8 cellular contexts compared by ENCODE assay signal in the genomic region with DNA sequence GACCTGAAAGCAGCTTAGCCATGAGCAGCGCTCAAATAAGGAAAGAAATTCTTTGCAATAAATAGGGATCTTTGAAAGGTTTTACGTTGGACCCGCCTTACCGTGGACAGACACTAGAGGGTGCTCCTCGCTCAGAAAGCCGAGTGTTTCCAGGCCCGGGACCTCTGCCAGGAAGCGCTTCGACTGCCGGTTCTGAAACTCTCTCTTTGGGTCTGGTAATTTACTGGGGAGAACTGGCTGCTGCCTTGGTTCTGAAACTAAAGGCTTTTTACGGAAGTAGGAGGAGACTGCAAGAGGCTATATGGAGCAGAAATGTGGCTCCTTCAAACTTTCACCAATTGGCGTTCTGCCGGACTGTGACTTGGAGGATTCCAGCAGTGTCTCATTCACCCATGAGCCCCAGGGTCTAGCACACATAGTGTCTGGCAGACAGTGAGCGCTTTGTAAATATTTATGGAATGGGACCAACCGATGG. TPM values are rescaled to one million over a fixed set of nuclear protein-coding genes. Genes with fewer than 3 reads are reported as not detected.
DNase-seq lines count a peak whose midpoint lies in the region; ATAC-seq, FAIRE-seq and TF ChIP-seq lines count a peak whose summit lies in the region.

No MANE protein-coding gene starts in this region.

- H2AFZ ChIP-seq in neural cell (ENCODE audit: low read depth, low read length) = no peak overlapping the region

- no peaks in the 10 kb centered on the region for H3K9me3 Mint-ChIP-seq in CD8-positive, alpha-beta T cell
- H3K9me3 Mint-ChIP-seq in activated T-helper 17 cell treated with anti-CD3 and anti-CD28 coated beads, Interleukin-2, amount 50 U/mL, for 72 hours = no peaks in the 10 kb centered on the region

- peaks cover 4% of the 10 kb centered on the region for H3K4me1 Mint-ChIP-seq in CD8-positive, alpha-beta T cell (ENCODE audit: low read depth)
- H3K4me1 Mint-ChIP-seq in activated T-helper 17 cell treated with anti-CD3 and anti-CD28 coated beads, Interleukin-2, amount 50 U/mL, for 72 hours = no peaks in the 10 kb centered on the region

- no peak overlapping the region for H3K27ac Mint-ChIP-seq in CD8-positive, alpha-beta T cell
- H3K27ac Mint-ChIP-seq in activated T-helper 17 cell treated with anti-CD3 and anti-CD28 coated beads, Interleukin-2, amount 50 U/mL, for 72 hours = no peak overlapping the region

- TF ChIP-seq EP300 in neural cell (conservative IDR thresholded peaks at IDR 0.05; ENCODE audit: poor library complexity, severe bottlenecking) = no peak

- intact Hi-C loops in CD8-positive, alpha-beta T cell (cut with DNase I, micrococcal nuclease) = loop anchor here (1.0 to 5.0 kb wide), 4 partner anchors 119 to 621 kb away; no protein-coding TSS in a partner anchor

- peak; percentile 40 to 81 (median 67) for DNase-seq in CD8-positive, alpha-beta T cell
- DNase-seq in HTR-8/SVneo (ENCODE audit: insufficient read length, low spot score) (peak; percentile 81), Peyer's patch (peak; percentile 51 to 92 (median 80)), foreskin fibroblast (peak; percentile 53 to 88)
- peak; percentile 47 for DNase-seq in stimulated activated naive CD4-positive, alpha-beta T cell treated with Interleukin-2 at 50 U/mL for 16 hours (lab: John Stamatoyannopoulos, UW)

- H3K4me3 ChIP-seq in CD8-positive, alpha-beta T cell (ENCODE audit: low read depth, low read length) = no peak overlapping the region
- peak overlapping the region in 2 of 4 donors; percentile 22 to 36 for H3K4me3 ChIP-seq in Peyer's patch
- H3K4me3 ChIP-seq in foreskin fibroblast (ENCODE audit: low read depth in 1 of 2, low read length in 2 of 2) = peak overlapping the region; percentile 44 to 50
- no peak overlapping the region for H3K4me3 ChIP-seq in neural cell (ENCODE audit: low read length)

- H3K4me3 Mint-ChIP-seq in CD8-positive, alpha-beta T cell = peak overlapping the region; percentile 32
- H3K4me3 Mint-ChIP-seq in activated T-helper 17 cell treated with anti-CD3 and anti-CD28 coated beads, Interleukin-2, amount 50 U/mL, for 72 hours = peak overlapping the region; percentile 22

- ATAC-seq in CD8-positive, alpha-beta T cell = peak; percentile 93
- ATAC-seq in activated T-helper 17 cell treated with anti-CD3 and anti-CD28 coated beads, Interleukin-2, amount 50 U/mL, for 72 hours (replicated peaks) = peak; percentile 64
- no peak for ATAC-seq in GM19023 (IDR thresholded peaks at IDR 0.05; ENCODE audit: unreplicated experiment)

- H3K9me2 ChIP-seq in neural cell (ENCODE audit: insufficient read depth, low read length) = no peaks in the 10 kb centered on the region

- H3K27ac ChIP-seq in CD8-positive, alpha-beta T cell (ENCODE audit: low read depth, low read length) = no peak overlapping the region
- H3K27ac ChIP-seq in Peyer's patch (peak overlapping the region in 1 of 4 donors; percentile 8), neural cell (ENCODE audit: low read length) (no peak overlapping the region)

- H3K9ac ChIP-seq in neural cell (ENCODE audit: low read length) = no peak overlapping the region

- peaks cover 50% of the 10 kb centered on the region for H3K27me3 Mint-ChIP-seq in CD8-positive, alpha-beta T cell (ENCODE audit: low read depth)
- peaks cover 22% of the 10 kb centered on the region for H3K27me3 Mint-ChIP-seq in activated T-helper 17 cell treated with anti-CD3 and anti-CD28 coated beads, Interleukin-2, amount 50 U/mL, for 72 hours

- H3K27me3 ChIP-seq in CD8-positive, alpha-beta T cell (ENCODE audit: insufficient read depth, low read length) = no peaks in the 10 kb centered on the region
- H3K27me3 ChIP-seq in Peyer's patch (no peaks in the 10 kb centered on the region), neural cell (ENCODE audit: insufficient read depth, low read depth, low read length) (peaks cover 57% of the 10 kb centered on the region)

- no peaks in the 10 kb centered on the region for H3F3A ChIP-seq in neural cell (ENCODE audit: insufficient read depth, low read length, poor library complexity, severe bottlenecking)

- CTCF ChIA-PET in CD8-positive, alpha-beta T cell (lab: Charles Lee) = interaction anchor here (0.6 to 4.4 kb wide), 26 partner anchors 9 to 370 kb away, joined by 3 to 23 read pairs (median 4); partner anchors contain the start of gene HOXB9

- TF ChIP-seq POLR2A in Peyer's patch (IDR thresholded peaks at IDR 0.05) = no peak

- H3K4me1 ChIP-seq in CD8-positive, alpha-beta T cell (ENCODE audit: insufficient read depth, low read length) = peaks cover 5% of the 10 kb centered on the region
- peaks cover 0 to 9% (median 0%) of the 10 kb centered on the region in 4 donors for H3K4me1 ChIP-seq in Peyer's patch

- H3K36me3 ChIP-seq in CD8-positive, alpha-beta T cell (ENCODE audit: insufficient read depth, low read length) = no peaks in the 10 kb centered on the region
- H3K36me3 ChIP-seq in Peyer's patch (no peaks in the 10 kb centered on the region), neural cell (ENCODE audit: insufficient read depth, low read length) (no peaks in the 10 kb centered on the region)

- H3K9me3 ChIP-seq in CD8-positive, alpha-beta T cell (ENCODE audit: low read length) = no peaks in the 10 kb centered on the region
- H3K9me3 ChIP-seq in Peyer's patch = no peaks in the 10 kb centered on the region
- no peaks in the 10 kb centered on the region for H3K9me3 ChIP-seq in neural cell (ENCODE audit: low read length)

- no peaks in the 10 kb centered on the region for H4K20me1 ChIP-seq in neural cell (ENCODE audit: insufficient read depth)

- H3K79me2 ChIP-seq in neural cell (replicated peaks; ENCODE audit: insufficient read depth, low read length) = no peaks in the 10 kb centered on the region

- TF ChIP-seq CTCF in CD8-positive, alpha-beta T cell (IDR thresholded peaks at IDR 0.05) = peak; percentile 83
- peak; percentile 33 to 88 (median 83) for TF ChIP-seq CTCF in Peyer's patch (IDR thresholded peaks at IDR 0.05)
- peak; percentile 88 for TF ChIP-seq CTCF in foreskin fibroblast (IDR thresholded peaks at IDR 0.05; ENCODE audit: low read depth, low read length)
- peak; percentile 91 for TF ChIP-seq CTCF in neural cell (IDR thresholded peaks at IDR 0.05; ENCODE audit: poor library complexity, severe bottlenecking)

- FAIRE-seq in HTR-8/SVneo (lab: Jason Lieb, UNC) = peak; percentile 60

- H3K36me3 Mint-ChIP-seq in CD8-positive, alpha-beta T cell = no peaks in the 10 kb centered on the region
- no peaks in the 10 kb centered on the region for H3K36me3 Mint-ChIP-seq in activated T-helper 17 cell treated with anti-CD3 and anti-CD28 coated beads, Interleukin-2, amount 50 U/mL, for 72 hours (ENCODE audit: low read depth)

- no peak overlapping the region for H3K4me2 ChIP-seq in neural cell (ENCODE audit: low read length)

- peak; percentile 89 for TF ChIP-seq RAD21 in neural cell (conservative IDR thresholded peaks at IDR 0.05)

- POLR2A ChIA-PET in CD8-positive, alpha-beta T cell (lab: Charles Lee) = no interaction called here

TF ChIP-seq in neural cell, 6 proteins besides CTCF, POLR2A, EP300 and RAD21:
- TF ChIP-seq MXI1 (conservative IDR thresholded peaks at IDR 0.05; ENCODE audit: poor library complexity, severe bottlenecking) (no peak), SMC3 (conservative IDR thresholded peaks at IDR 0.05; ENCODE audit: poor library complexity) (peak; percentile 86), EZH2 (IDR thresholded peaks at IDR 0.05; ENCODE audit: borderline replicate concordance, insufficient read depth, low read length, poor library complexity, severe bottlenecking) (no peak), POLR2AphosphoS5 (IDR thresholded peaks at IDR 0.05) (no peak), TAF1 (IDR thresholded peaks at IDR 0.05; ENCODE audit: low read depth) (no peak)

RNA-seq across cellular contexts. Expression of gene HOXB9, which starts 45.6 kb away (rescaled TPM):
- total RNA-seq in CD8-positive, alpha-beta T cell = not detected
- total RNA-seq in Peyer's patch = 10 to 100 TPM; 13.7 to 47.5 (median 24.9) TPM
- under 1 TPM; 0.40 to 0.58 TPM for total RNA-seq in activated T-helper 17 cell treated with anti-CD3 and anti-CD28 coated beads, Interleukin-2, amount 50 U/mL, for 72 hours
- polyA plus RNA-seq in neural cell = not detected in 2 replicates
- not detected in 2 replicates for polyA minus RNA-seq in neural cell

RNA-seq across cellular contexts. Expression of gene PRAC1, which starts 50.6 kb away (rescaled TPM):
- total RNA-seq in CD8-positive, alpha-beta T cell = not detected
- not detected for total RNA-seq in Peyer's patch
- total RNA-seq in activated T-helper 17 cell treated with anti-CD3 and anti-CD28 coated beads, Interleukin-2, amount 50 U/mL, for 72 hours = not detected
- polyA plus RNA-seq in neural cell = not detected in 2 replicates
- polyA minus RNA-seq in neural cell = not detected in 2 replicates

RNA-seq across cellular contexts. Expression of gene PRAC2, which starts 51.3 kb away (rescaled TPM):
- not detected for total RNA-seq in CD8-positive, alpha-beta T cell
- total RNA-seq in Peyer's patch = not detected
- not detected for total RNA-seq in activated T-helper 17 cell treated with anti-CD3 and anti-CD28 coated beads, Interleukin-2, amount 50 U/mL, for 72 hours
- polyA plus RNA-seq in neural cell = not detected in 2 replicates
- polyA minus RNA-seq in neural cell = not detected in 2 replicates

RNA-seq across cellular contexts. Expression of gene HOXB8, which starts 56.6 kb away (rescaled TPM):
- total RNA-seq in CD8-positive, alpha-beta T cell = not detected
- total RNA-seq in Peyer's patch = 10 to 100 TPM in 3 of 4 donors, 1 to 10 TPM in 1; 1.8 to 21.2 (median 14.9) TPM
- total RNA-seq in activated T-helper 17 cell treated with anti-CD3 and anti-CD28 coated beads, Interleukin-2, amount 50 U/mL, for 72 hours = not detected
- polyA plus RNA-seq in neural cell = not detected in 2 replicates
- not detected in 2 replicates for polyA minus RNA-seq in neural cell

RNA-seq across cellular contexts. Expression of gene HOXB13, which starts 56.8 kb away (rescaled TPM):
- not detected for total RNA-seq in CD8-positive, alpha-beta T cell
- total RNA-seq in Peyer's patch = under 1 TPM in 1 of 4 donors, not detected in 3; 0.54 TPM
- not detected for total RNA-seq in activated T-helper 17 cell treated with anti-CD3 and anti-CD28 coated beads, Interleukin-2, amount 50 U/mL, for 72 hours
- not detected in 2 replicates for polyA plus RNA-seq in neural cell
- not detected in 2 replicates for polyA minus RNA-seq in neural cell

Comparison
In these comparisons a context has a peak if more than half of its experiments do, and no peak if none do; other contexts are left out.
1. H3K4me3 ChIP-seq: peak in foreskin fibroblast (2 of 2); none in CD8-positive, alpha-beta T cell (single experiment) and neural cell (single experiment).
2. RNA of gene HOXB9, which starts 45.6 kb away (total RNA-seq): 13.7 to 47.5 TPM in Peyer's patch; 0.40 to 0.58 TPM in activated T-helper 17 cell treated with anti-CD3 and anti-CD28 coated beads, Interleukin-2, amount 50 U/mL, for 72 hours and not detected in CD8-positive, alpha-beta T cell; every median in the first group is over 4 times any median in the second.
3. Peak in every context shown above with its lines, with median percentiles within 50 percentile points of each other: DNase-seq and CTCF ChIP-seq.